In genomic region chr5:109654455-109654854, GRCh38 we compare ENCODE assay signal across 18 cellular contexts. TPM values are rescaled to one million over a fixed set of nuclear protein-coding genes. Genes with fewer than 3 reads are reported as not detected.
DNase-seq lines count a peak whose midpoint lies in the region; ATAC-seq and TF ChIP-seq lines count a peak whose summit lies in the region.
"Had no signal": no experiment of that assay in that cellular context is flagged by ENCODE, and none has a peak within 500 bp of the region (broad histone marks: within the 10 kb centered on the region; RNA-seq: fewer than 3 reads in every experiment).

No MANE protein-coding gene starts in this region.

- H3K4me2 ChIP-seq in mammary epithelial cell (ENCODE audit: insufficient read depth, low read depth, low read length), result no peak overlapping the region

- BruUV-seq in mammary epithelial cell (replicated peaks; lab: Mats Ljungman, UMichigan), result no TSS peak

- CTCF ChIA-PET in mammary epithelial cell (lab: Charles Lee; ENCODE audit: low non-redundant PET), result no interaction called here

- no peaks in the 10 kb centered on the region for H3K9me3 ChIP-seq in mammary epithelial cell (replicated peaks; ENCODE audit: insufficient read depth, low read length)
- H3K9me3 ChIP-seq: gastroesophageal sphincter, pancreas, tibial nerve had no signal

- in situ Hi-C loops in mammary epithelial cell (cut with MboI; ENCODE audit: low sequenced_read_pairs in 2 of 2), result no loop called here

- dilution Hi-C loops in mammary epithelial cell (cut with HindIII; ENCODE audit: low sequenced_read_pairs), result no loop called here

- H3K79me2 ChIP-seq in mammary epithelial cell (ENCODE audit: insufficient read depth, low read length), result no peaks in the 10 kb centered on the region

- TF ChIP-seq CTCF in mammary epithelial cell (conservative IDR thresholded peaks at IDR 0.05 in 1 of 2, IDR thresholded peaks at IDR 0.05 in 1 of 2; ENCODE audit: extremely low read depth in 1 of 2, insufficient read depth in 1 of 2, low read depth in 1 of 2, low read length in 2 of 2), result no peak

- DNase-seq in activated T-cell treated with anti-CD3 and anti-CD28 coated beads for 48 hours (ENCODE audit: low read depth) (peak; percentile 11), activated T-cell treated with anti-CD3 and anti-CD28 coated beads for 4 hours (no peak), M059J (ENCODE audit: low read depth) (peak; percentile 73), mammary epithelial cell (peak; percentile 65), NCI-H2107 (lab: John Stamatoyannopoulos, UW) (no peak), NCI-H187 (lab: John Stamatoyannopoulos, UW) (no peak)
- peak; percentile 34 for DNase-seq in stimulated activated CD8-positive, alpha-beta memory T cell treated with anti-CD3 and anti-CD28 coated beads, Interleukin-4, amount 100 ng/mL, for 48 hours
- DNase-seq: activated gamma-delta T cell treated with Interleukin-2 at 50 U/mL for 16 hours, caudate nucleus, DMS79, immature natural killer cell, midbrain, NCI-H1092 treated with DMSO at 0.1 percent for 48 hours, pancreas had no signal

- WGBS in mammary epithelial cell (ENCODE audit: low coverage, missing lambda C conversion rate), result 56% methylated on average over 6 of the region's 6 CpGs

- ATAC-seq in GM18519 (IDR thresholded peaks at IDR 0.05; ENCODE audit: low FRiP score, unreplicated experiment), result no peak
- ATAC-seq: activated CD4-positive, CD25-positive, alpha-beta regulatory T cell treated with anti-CD3 and anti-CD28 coated beads, Interleukin-2, amount 50 U/mL, for 24 hours; gastroesophageal sphincter had no signal

- H3K4me3 ChIP-seq in mammary epithelial cell (replicated peaks in 1 of 3; ENCODE audit: insufficient read depth in 1 of 3, low read depth in 2 of 3, low read length in 3 of 3), result no peak overlapping the region
- H3K4me3 ChIP-seq: gastroesophageal sphincter, pancreas, tibial nerve had no signal

- H3K27me3 ChIP-seq in mammary epithelial cell (ENCODE audit: insufficient read depth, low read length), result no peaks in the 10 kb centered on the region
- H3K27me3 ChIP-seq: gastroesophageal sphincter, pancreas, tibial nerve had no signal

- H3K4me1 ChIP-seq in mammary epithelial cell (ENCODE audit: insufficient read depth, low read length), result peaks cover 34% of the 10 kb centered on the region
- H3K4me1 ChIP-seq: gastroesophageal sphincter, tibial nerve had no signal

- peak overlapping the region; percentile 1 for H3K27ac ChIP-seq in mammary epithelial cell (ENCODE audit: insufficient read depth, low read depth, low read length)
- H3K27ac ChIP-seq: gastroesophageal sphincter, tibial nerve had no signal

- intact Hi-C loops in mammary epithelial cell (cut with micrococcal nuclease), result no loop called here

- no peaks in the 10 kb centered on the region for H4K20me1 ChIP-seq in mammary epithelial cell (ENCODE audit: insufficient read depth, low read length)

- peak overlapping the region; percentile 26 for H3K9ac ChIP-seq in mammary epithelial cell (ENCODE audit: insufficient read depth, low read length)

- peak overlapping the region; percentile 2 for H2AFZ ChIP-seq in mammary epithelial cell (ENCODE audit: low read depth, low read length)

- H3K36me3 ChIP-seq in mammary epithelial cell (ENCODE audit: insufficient read depth, low read length), result no peaks in the 10 kb centered on the region
- H3K36me3 ChIP-seq: gastroesophageal sphincter, pancreas, tibial nerve had no signal

RNA-seq across cellular contexts. Expression of gene MAN2A1, which starts 35.3 kb away (rescaled TPM):
- 18.1 and 31.0 TPM in 2 replicates for total RNA-seq in M059J (2014; rRNA removed; shearing (Covaris generic))
- total RNA-seq in mammary epithelial cell, result 10 to 100 TPM; 54.4 to 97.4 TPM
- 17.9 TPM for polyA plus RNA-seq in mammary epithelial cell
- 33.9 TPM for polyA minus RNA-seq in mammary epithelial cell

Comparison
In these comparisons a context has a peak if more than half of its experiments do, and no peak if none do; other contexts are left out.
1. DNase-seq: peak in activated T-cell treated with anti-CD3 and anti-CD28 coated beads for 48 hours (single experiment), M059J (single experiment), mammary epithelial cell (single experiment) and stimulated activated CD8-positive, alpha-beta memory T cell treated with anti-CD3 and anti-CD28 coated beads, Interleukin-4, amount 100 ng/mL, for 48 hours (single experiment); none in activated T-cell treated with anti-CD3 and anti-CD28 coated beads for 4 hours (single experiment), NCI-H2107 (single experiment) and NCI-H187 (0 of 2).